15 cellular contexts compared by ENCODE assay signal in genomic region chr12:114920828-114921579, GRCh38.
DNase-seq lines count a peak whose midpoint lies in the region; ATAC-seq and TF ChIP-seq lines count a peak whose summit lies in the region.
"Had no signal": no experiment of that assay in that cellular context is flagged by ENCODE, and none has a peak within 500 bp of the region (broad histone marks: within the 10 kb centered on the region; RNA-seq: fewer than 3 reads in every experiment).

No MANE protein-coding gene starts in this region.

- no peaks in the 10 kb centered on the region for H3K36me3 ChIP-seq in mammary epithelial cell (ENCODE audit: insufficient read depth, low read length)
- no peaks in the 10 kb centered on the region for H3K36me3 ChIP-seq in MM.1S (replicated peaks; ENCODE audit: insufficient read depth, low read length)

- H3K4me1 ChIP-seq in mammary epithelial cell (ENCODE audit: insufficient read depth, low read length) (peaks cover 11% of the 10 kb centered on the region), MM.1S (ENCODE audit: low read length) (no peaks in the 10 kb centered on the region)
- H3K4me1 ChIP-seq: body of pancreas had no signal

- no peak overlapping the region for H3K4me3 ChIP-seq in mammary epithelial cell (replicated peaks in 1 of 3; ENCODE audit: insufficient read depth in 1 of 3, low read depth in 2 of 3, low read length in 3 of 3)
- H3K4me3 ChIP-seq in MM.1S (ENCODE audit: low read length) = no peak overlapping the region
- H3K4me3 ChIP-seq: body of pancreas had no signal

- TF ChIP-seq CTCF in mammary epithelial cell (conservative IDR thresholded peaks at IDR 0.05 in 1 of 2, IDR thresholded peaks at IDR 0.05 in 1 of 2; ENCODE audit: extremely low read depth in 1 of 2, insufficient read depth in 1 of 2, low read depth in 1 of 2, low read length in 2 of 2) (no peak), MM.1S (IDR thresholded peaks at IDR 0.05; ENCODE audit: low read length) (no peak)

- H3K9me2 ChIP-seq in MM.1S (replicated peaks; ENCODE audit: insufficient read depth, low read length) = no peaks in the 10 kb centered on the region

- intact Hi-C loops in Right ventricle myocardium inferior (cut with DNase I) (no loop called here), cardiac septum (cut with DNase I) (no loop called here), mammary epithelial cell (cut with micrococcal nuclease) (no loop called here), left ventricle myocardium superior (cut with micrococcal nuclease) (no loop called here)

- no peaks in the 10 kb centered on the region for H3K9me3 ChIP-seq in mammary epithelial cell (replicated peaks; ENCODE audit: insufficient read depth, low read length)
- no peaks in the 10 kb centered on the region for H3K9me3 ChIP-seq in MM.1S (replicated peaks; ENCODE audit: insufficient read depth, low read length)
- H3K9me3 ChIP-seq: body of pancreas had no signal

- no peaks in the 10 kb centered on the region for H3K79me2 ChIP-seq in mammary epithelial cell (ENCODE audit: insufficient read depth, low read length)
- no peaks in the 10 kb centered on the region for H3K79me2 ChIP-seq in MM.1S (ENCODE audit: low read length)

- WGBS in mammary epithelial cell (ENCODE audit: low coverage, missing lambda C conversion rate) = 49% methylated on average over 5 of the region's 5 CpGs

- H2AFZ ChIP-seq in mammary epithelial cell (ENCODE audit: low read depth, low read length) (no peak overlapping the region), MM.1S (ENCODE audit: low read length) (no peak overlapping the region)

- H3K27ac ChIP-seq in mammary epithelial cell (ENCODE audit: insufficient read depth, low read depth, low read length) (no peak overlapping the region), MM.1S (ENCODE audit: low read length) (no peak overlapping the region)
- H3K27ac ChIP-seq: body of pancreas had no signal

- H3K9ac ChIP-seq in mammary epithelial cell (ENCODE audit: insufficient read depth, low read length) (no peak overlapping the region), MM.1S (ENCODE audit: low read length) (no peak overlapping the region)

- DNase-seq in Right ventricle myocardium inferior (ENCODE audit: missing footprints) (no peak), cardiac septum (ENCODE audit: low spot score) (no peak), mammary epithelial cell (peak; percentile 32), left ventricle myocardium superior (no peak), ureter (ENCODE audit: low spot score) (no peak), MM.1S (no peak), 8988T (no peak)
- DNase-seq in activated CD8-positive, alpha-beta memory T cell treated with anti-CD3 and anti-CD28 coated beads for 24 hours = no peak
- DNase-seq: activated gamma-delta T cell treated with Interleukin-2 at 50 U/mL for 16 hours, body of pancreas, foreskin melanocyte, NCI-H2081 treated with DMSO at 0.1 percent for 48 hours, NCI-H774, posterior cingulate gyrus, T-helper 17 cell had no signal

- H3K27me3 ChIP-seq in mammary epithelial cell (ENCODE audit: insufficient read depth, low read length) (no peaks in the 10 kb centered on the region), MM.1S (replicated peaks; ENCODE audit: insufficient read depth, low read length) (no peaks in the 10 kb centered on the region)
- H3K27me3 ChIP-seq: body of pancreas had no signal

- in situ Hi-C loops in mammary epithelial cell (cut with MboI; ENCODE audit: low sequenced_read_pairs in 2 of 2) = no loop called here

- H4K20me1 ChIP-seq in mammary epithelial cell (ENCODE audit: insufficient read depth, low read length) = no peaks in the 10 kb centered on the region
- no peaks in the 10 kb centered on the region for H4K20me1 ChIP-seq in MM.1S (ENCODE audit: insufficient read depth, low read length)

- no TSS peak for BruUV-seq in mammary epithelial cell (replicated peaks; lab: Mats Ljungman, UMichigan)

- dilution Hi-C loops in mammary epithelial cell (cut with HindIII; ENCODE audit: low sequenced_read_pairs) = no loop called here

- no peaks in the 10 kb centered on the region for H3F3A ChIP-seq in MM.1S (ENCODE audit: insufficient read depth, low read length)

- peak; percentile 65 for ATAC-seq in Right ventricle myocardium inferior
- ATAC-seq in left ventricle myocardium superior = peak; percentile 63
- ATAC-seq: body of pancreas, T-helper 17 cell had no signal

- CTCF ChIA-PET in mammary epithelial cell (lab: Charles Lee; ENCODE audit: low non-redundant PET) = no interaction called here

- H3K4me2 ChIP-seq in mammary epithelial cell (ENCODE audit: insufficient read depth, low read depth, low read length) (no peak overlapping the region), MM.1S (ENCODE audit: low read depth, low read length) (no peak overlapping the region)
